Comparison of ENCODE assay signal across 1 cellular context in genomic region chr4:123603165-123603564, GRCh38.
TF ChIP-seq lines count a peak whose summit lies in the region.

No MANE protein-coding gene starts in this region.

TF ChIP-seq in IMR-90, 13 proteins besides CTCF, POLR2A, EP300 and RAD21 (continued from another document):
- TF ChIP-seq ELK1 (IDR thresholded peaks at IDR 0.05; ENCODE audit: borderline replicate concordance, low read depth, low read length) = no peak
- no peak for TF ChIP-seq CHD1 (IDR thresholded peaks at IDR 0.05; ENCODE audit: low read depth, low read length)
- TF ChIP-seq RFX5 (IDR thresholded peaks at IDR 0.05; ENCODE audit: low read depth, low read length) = no peak
